ENCODE assay signal across 8 cellular contexts in the genomic region with DNA sequence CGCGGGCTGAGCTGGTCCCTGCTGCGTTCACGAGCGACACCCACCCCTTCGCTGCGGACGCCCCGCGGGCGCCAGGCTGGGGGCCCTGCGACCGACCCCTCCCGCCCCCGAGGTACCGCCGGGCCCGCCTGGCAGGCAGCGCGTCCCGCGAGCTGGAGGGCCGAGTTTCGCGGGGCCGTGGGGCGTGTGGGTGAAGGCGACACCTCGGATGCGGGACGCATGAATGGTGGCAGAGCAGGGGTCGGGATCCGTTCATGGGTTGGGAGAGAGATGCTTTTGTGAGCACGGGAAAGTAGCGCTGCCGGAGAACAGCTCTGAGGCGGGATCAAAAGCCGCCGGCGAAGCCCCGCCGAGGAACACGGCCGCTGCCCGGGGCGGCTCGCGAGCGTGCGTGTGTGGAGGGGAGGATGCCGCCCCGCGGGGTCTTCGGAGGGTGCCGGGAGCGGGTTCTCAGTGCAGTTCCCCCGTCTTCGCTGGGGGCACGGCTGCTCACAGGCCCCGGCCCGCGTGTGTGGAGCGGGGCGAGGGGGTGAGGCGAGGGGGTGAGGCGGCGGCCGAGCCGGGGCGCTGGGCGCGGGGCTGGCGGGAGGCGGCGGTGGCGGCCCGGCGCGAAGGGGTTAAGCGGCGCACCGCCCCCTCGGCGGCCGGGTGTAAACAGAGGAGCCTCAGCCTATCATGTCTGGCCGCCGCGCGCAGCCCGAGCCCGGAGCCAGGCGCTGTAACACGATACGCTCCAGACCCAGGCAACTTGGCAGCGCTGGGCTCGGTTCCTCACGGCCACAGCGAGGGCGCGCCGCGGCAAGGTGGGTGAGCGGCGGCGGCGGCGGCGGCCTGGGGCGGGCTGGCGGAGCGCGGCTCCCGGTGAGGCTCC.
A peak's percentile ranks its signal among the peaks of the same experiment; 100 is the strongest.
DNase-seq lines count a peak whose midpoint lies in the region; ATAC-seq and TF ChIP-seq lines count a peak whose summit lies in the region.

No MANE protein-coding gene starts in this region.

- no peaks in the 10 kb centered on the region for H3K79me2 ChIP-seq in OCI-LY7 (ENCODE audit: insufficient read depth, low read depth, low read length)

- H3K4me1 Mint-ChIP-seq in WTC11, result peaks cover 41% of the 10 kb centered on the region

- H3K4me3 ChIP-seq in colonic mucosa (peak overlapping the region; percentile 35), kidney epithelial cell (ENCODE audit: low read depth, low read length) (peak overlapping the region; percentile 62), spleen (peak overlapping the region; percentile 30 to 70 (median 55)), OCI-LY7 (ENCODE audit: low read depth, low read length, poor library complexity, severe bottlenecking) (no peak overlapping the region)

- TF ChIP-seq POLR2A in spleen (IDR thresholded peaks at IDR 0.05), result peak in 1 of 3 donors; percentile 66

- ATAC-seq in HG02588 (IDR thresholded peaks at IDR 0.05; ENCODE audit: unreplicated experiment) (peak; percentile 78), WTC11 (peak; percentile 97)

- no peaks in the 10 kb centered on the region for H4K20me1 ChIP-seq in OCI-LY7 (ENCODE audit: insufficient read depth, low read length)

- POLR2A ChIA-PET in WTC11 (lab: Charles Lee) (no interaction called here), OCI-LY7 (lab: Charles Lee) (no interaction called here)

- no peak overlapping the region for H3K27ac ChIP-seq in colonic mucosa
- peak overlapping the region in 6 of 8 donors; percentile 20 to 78 (median 52) for H3K27ac ChIP-seq in spleen
- no peak overlapping the region for H3K27ac ChIP-seq in OCI-LY7 (ENCODE audit: low read depth, low read length, poor library complexity, severe bottlenecking)

- TF ChIP-seq CTCF in GM10266 (IDR thresholded peaks at IDR 0.05; ENCODE audit: control insufficient read depth, insufficient read depth, low read depth, missing control alignments) (no peak), WTC11 (IDR thresholded peaks at IDR 0.05) (no peak), colonic mucosa (IDR thresholded peaks at IDR 0.05) (no peak), kidney epithelial cell (IDR thresholded peaks at IDR 0.05; ENCODE audit: insufficient read depth, low read length, poor library complexity, severe bottlenecking) (no peak), spleen (IDR thresholded peaks at IDR 0.05 in 8 of 11, conservative IDR thresholded peaks at IDR 0.05 in 3 of 11) (no peak), OCI-LY7 (conservative IDR thresholded peaks at IDR 0.05; ENCODE audit: low read length) (no peak)

- peak overlapping the region in 1 of 2 donors; percentile 41 for H3K9ac ChIP-seq in colonic mucosa (ENCODE audit: low read depth in 2 of 2, low read length in 2 of 2)

- DNase-seq in GM10266 (ENCODE audit: extremely low spot score) (peak; percentile 61), NCI-H1417 treated with DMSO at 0.1 percent for 48 hours (lab: John Stamatoyannopoulos, UW) (peak; percentile 57), WTC11 (ENCODE audit: low spot score) (peak; percentile 93), colonic mucosa (peak; percentile 71), kidney epithelial cell (ENCODE audit: low read depth) (peak; percentile 52), spleen (peak; percentile 88), OCI-LY7 (ENCODE audit: low spot score) (no peak)

- H3K9me2 ChIP-seq in OCI-LY7 (ENCODE audit: insufficient read depth, low read length), result no peaks in the 10 kb centered on the region

- H3K4me1 ChIP-seq in colonic mucosa (peaks cover 4% of the 10 kb centered on the region), spleen (peaks cover 3 to 24% (median 22%) of the 10 kb centered on the region in 6 donors), OCI-LY7 (ENCODE audit: insufficient read depth, low read length, poor library complexity, severe bottlenecking) (no peaks in the 10 kb centered on the region)

- H3K4me2 ChIP-seq in OCI-LY7 (ENCODE audit: low read length), result no peak overlapping the region

- intact Hi-C loops in colonic mucosa (cut with DNase I) (no loop called here), spleen (cut with DNase I; ENCODE audit: low total_unique reads) (no loop called here), OCI-LY7 (cut with micrococcal nuclease; ENCODE audit: unreplicated experiment) (no loop called here)

- H3K9me3 Mint-ChIP-seq in WTC11, result no peaks in the 10 kb centered on the region

- no peaks in the 10 kb centered on the region for H3K36me3 Mint-ChIP-seq in WTC11

- 1 to 5% (median 2%) methylated on average over 56 to 113 of the region's 113 CpGs for WGBS in spleen, 5 donors

- H3K4me3 Mint-ChIP-seq in WTC11, result peak overlapping the region; percentile 84

- no TSS peak for BruUV-seq in OCI-LY7 (replicated peaks; lab: Mats Ljungman, UMichigan)

- H3K9me3 ChIP-seq in colonic mucosa, result no peaks in the 10 kb centered on the region
- no peaks in the 10 kb centered on the region for H3K9me3 ChIP-seq in spleen
- H3K9me3 ChIP-seq in OCI-LY7 (ENCODE audit: low read length), result no peaks in the 10 kb centered on the region

- H3K27me3 Mint-ChIP-seq in WTC11 (ENCODE audit: low read depth), result peaks cover 8% of the 10 kb centered on the region

- H3K27ac Mint-ChIP-seq in WTC11, result no peak overlapping the region

- CTCF ChIA-PET in WTC11 (lab: Charles Lee), result no interaction called here
- CTCF ChIA-PET in OCI-LY7 (lab: Charles Lee; ENCODE audit: unreplicated experiment), result no interaction called here

- H3K27me3 ChIP-seq in colonic mucosa (peaks cover 37% of the 10 kb centered on the region), kidney epithelial cell (ENCODE audit: control insufficient read depth, insufficient read depth, low read length) (no peaks in the 10 kb centered on the region), spleen (replicated peaks in 1 of 7) (peaks cover 0 to 78% (median 24%) of the 10 kb centered on the region in 7 donors)

- H2AFZ ChIP-seq in OCI-LY7 (ENCODE audit: low read length), result no peak overlapping the region

- H3K36me3 ChIP-seq in colonic mucosa (no peaks in the 10 kb centered on the region), kidney epithelial cell (ENCODE audit: control insufficient read depth, insufficient read depth, low read length) (no peaks in the 10 kb centered on the region), spleen (no peaks in the 10 kb centered on the region), OCI-LY7 (ENCODE audit: insufficient read depth, low read length) (no peaks in the 10 kb centered on the region)

TF ChIP-seq in WTC11, 78 proteins besides CTCF, POLR2A, EP300 and RAD21 (continues in another document):
- TF ChIP-seq ZNF425 (CRISPR knock-in tag; conservative IDR thresholded peaks at IDR 0.05) (no peak), NFE2L1 (CRISPR knock-in tag; IDR thresholded peaks at IDR 0.05) (peak; percentile 26; the same call in 1 of the 2 replicates), CDX4 (CRISPR knock-in tag; IDR thresholded peaks at IDR 0.05; ENCODE audit: borderline replicate concordance) (no peak)
- TF ChIP-seq, protein P1, sequence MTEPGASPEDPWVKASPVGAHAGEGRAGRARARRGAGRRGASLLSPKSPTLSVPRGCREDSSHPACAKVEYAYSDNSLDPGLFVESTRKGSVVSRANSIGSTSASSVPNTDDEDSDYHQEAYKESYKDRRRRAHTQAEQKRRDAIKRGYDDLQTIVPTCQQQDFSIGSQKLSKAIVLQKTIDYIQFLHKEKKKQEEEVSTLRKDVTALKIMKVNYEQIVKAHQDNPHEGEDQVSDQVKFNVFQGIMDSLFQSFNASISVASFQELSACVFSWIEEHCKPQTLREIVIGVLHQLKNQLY (CRISPR knock-in tag; IDR thresholded peaks at IDR 0.05), result no peak
- TF ChIP-seq, protein P2, sequence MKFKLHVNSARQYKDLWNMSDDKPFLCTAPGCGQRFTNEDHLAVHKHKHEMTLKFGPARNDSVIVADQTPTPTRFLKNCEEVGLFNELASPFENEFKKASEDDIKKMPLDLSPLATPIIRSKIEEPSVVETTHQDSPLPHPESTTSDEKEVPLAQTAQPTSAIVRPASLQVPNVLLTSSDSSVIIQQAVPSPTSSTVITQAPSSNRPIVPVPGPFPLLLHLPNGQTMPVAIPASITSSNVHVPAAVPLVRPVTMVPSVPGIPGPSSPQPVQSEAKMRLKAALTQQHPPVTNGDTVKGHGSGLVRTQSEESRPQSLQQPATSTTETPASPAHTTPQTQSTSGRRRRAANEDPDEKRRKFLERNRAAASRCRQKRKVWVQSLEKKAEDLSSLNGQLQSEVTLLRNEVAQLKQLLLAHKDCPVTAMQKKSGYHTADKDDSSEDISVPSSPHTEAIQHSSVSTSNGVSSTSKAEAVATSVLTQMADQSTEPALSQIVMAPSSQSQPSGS (CRISPR knock-in tag; IDR thresholded peaks at IDR 0.05; ENCODE audit: borderline replicate concordance, low read depth), result no peak

Comparison
In these comparisons a context has a peak if more than half of its experiments do, and no peak if none do; other contexts are left out.
1. H3K27ac ChIP-seq: peak in spleen (6 of 8); none in colonic mucosa (single experiment) and OCI-LY7 (single experiment).